In the genomic region with DNA sequence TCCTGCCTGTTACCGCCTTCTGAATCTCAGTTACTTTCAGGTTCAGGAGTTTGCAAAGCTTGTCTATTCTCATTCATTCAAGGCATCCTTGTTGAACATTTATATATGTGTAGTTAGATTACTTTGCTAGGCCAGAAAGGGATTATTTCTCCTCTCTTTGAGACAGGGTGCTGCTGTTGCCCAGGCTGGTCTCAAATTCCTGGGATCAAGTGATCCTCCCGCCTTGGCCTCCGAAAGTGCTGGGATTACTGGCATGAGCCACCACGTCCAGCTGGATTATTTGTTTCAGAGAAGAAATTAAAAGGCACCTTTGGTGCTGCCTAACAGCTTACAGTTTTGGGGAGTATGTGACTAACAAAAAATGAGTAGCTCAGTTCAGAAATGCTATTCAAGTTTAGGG, we compare ENCODE assay signal across 8 cellular contexts. TPM values are rescaled to one million over a fixed set of nuclear protein-coding genes. Genes with fewer than 3 reads are reported as not detected.
A peak's percentile ranks its signal among the peaks of the same experiment; 100 is the strongest.
DNase-seq lines count a peak whose midpoint lies in the region; ATAC-seq, FAIRE-seq and TF ChIP-seq lines count a peak whose summit lies in the region.

No MANE protein-coding gene starts in this region.

- intact Hi-C loops in thyroid gland (cut with DNase I): loop anchor here (10.0 kb wide), 1 partner anchor 70 kb away; the partner anchor contains the start of gene FNTB

- FAIRE-seq in GM19239 (lab: Jason Lieb, UNC): no peak

- peaks cover 12% of the 10 kb centered on the region for H3K27me3 Mint-ChIP-seq in activated CD8-positive, alpha-beta memory T cell treated with anti-CD3 and anti-CD28 coated beads, Interleukin-2, amount 10 ng/mL, durations not matched to agents 7 days and 5 days

- peaks cover 11 to 27% (median 15%) of the 10 kb centered on the region in 4 donors for H3K4me1 ChIP-seq in liver (ENCODE audit: control insufficient read depth in 4 of 4, insufficient read depth in 4 of 4, low read length in 3 of 4)
- peaks cover 21 to 32% of the 10 kb centered on the region in 2 donors for H3K4me1 ChIP-seq in thyroid gland

- H3K9ac ChIP-seq in liver (ENCODE audit: low read depth in 1 of 2, low read length in 2 of 2): peak overlapping the region; percentile 80 to 83

- TF ChIP-seq RAD21 in liver (IDR thresholded peaks at IDR 0.05): no peak

- H3K4me1 Mint-ChIP-seq in activated CD8-positive, alpha-beta memory T cell treated with anti-CD3 and anti-CD28 coated beads, Interleukin-2, amount 10 ng/mL, durations not matched to agents 7 days and 5 days: peaks cover 44% of the 10 kb centered on the region

- no peak for DNase-seq in activated CD8-positive, alpha-beta memory T cell treated with anti-CD3 and anti-CD28 coated beads, Interleukin-2, amount 10 ng/mL, durations not matched to agents 7 days and 5 days
- no peak for DNase-seq in activated CD8-positive, alpha-beta memory T cell treated with anti-CD3 and anti-CD28 coated beads, Interleukin-2, amount 50 U/mL, for 4 hours
- DNase-seq in thyroid gland (no peak), GM19239 (ENCODE audit: insufficient read length, low spot score) (no peak), NCI-H146 (lab: John Stamatoyannopoulos, UW) (no peak), hippocampal formation (lab: John Stamatoyannopoulos, UW) (no peak)

- H3K27me3 ChIP-seq in liver (ENCODE audit: control insufficient read depth in 4 of 4, insufficient read depth in 4 of 4, low read length in 3 of 4) (no peaks in the 10 kb centered on the region), thyroid gland (no peaks in the 10 kb centered on the region)

- TF ChIP-seq POLR2A in thyroid gland (IDR thresholded peaks at IDR 0.05): no peak

- WGBS in adipose tissue, 3 donors: 25 to 32% (median 26%) methylated on average over 4 of the region's 4 CpGs
- WGBS in liver: 41% methylated on average over 4 of the region's 4 CpGs
- WGBS in thyroid gland, 2 donors: 31 to 32% methylated on average over 4 of the region's 4 CpGs

- H3K36me3 ChIP-seq in liver (ENCODE audit: control insufficient read depth in 4 of 4, insufficient read depth in 3 of 4, low read depth in 1 of 4, low read length in 3 of 4) (no peaks in the 10 kb centered on the region), thyroid gland (no peaks in the 10 kb centered on the region)

- peak overlapping the region; percentile 78 for H3K4me3 Mint-ChIP-seq in activated CD8-positive, alpha-beta memory T cell treated with anti-CD3 and anti-CD28 coated beads, Interleukin-2, amount 10 ng/mL, durations not matched to agents 7 days and 5 days

- no peak for ATAC-seq in activated CD8-positive, alpha-beta memory T cell treated with anti-CD3 and anti-CD28 coated beads, Interleukin-2, amount 10 ng/mL, durations not matched to agents 7 days and 5 days

- peak overlapping the region; percentile 60 to 96 (median 90) for H3K4me3 ChIP-seq in liver (ENCODE audit: low read depth in 1 of 3, low read length in 3 of 3)
- H3K4me3 ChIP-seq in thyroid gland (replicated peaks in 1 of 3): peak overlapping the region; percentile 27 to 91 (median 91)

- no peaks in the 10 kb centered on the region for H3K9me3 Mint-ChIP-seq in activated CD8-positive, alpha-beta memory T cell treated with anti-CD3 and anti-CD28 coated beads, Interleukin-2, amount 10 ng/mL, durations not matched to agents 7 days and 5 days (ENCODE audit: low read depth)

- peaks cover 26% of the 10 kb centered on the region for H3K36me3 Mint-ChIP-seq in activated CD8-positive, alpha-beta memory T cell treated with anti-CD3 and anti-CD28 coated beads, Interleukin-2, amount 10 ng/mL, durations not matched to agents 7 days and 5 days

- CTCF ChIA-PET in activated CD8-positive, alpha-beta memory T cell treated with anti-CD3 and anti-CD28 coated beads, Interleukin-2, amount 10 ng/mL, durations not matched to agents 7 days and 5 days (lab: Charles Lee): interaction anchor here (0.8 to 2.2 kb wide), 9 partner anchors 10 to 154 kb away, joined by 3 to 13 read pairs (median 4); partner anchors contain the start of gene FNTB

- no peaks in the 10 kb centered on the region for H3K9me3 ChIP-seq in liver (ENCODE audit: control insufficient read depth in 4 of 4, low read length in 3 of 4)
- H3K9me3 ChIP-seq in thyroid gland: no peaks in the 10 kb centered on the region

- TF ChIP-seq CTCF in liver (IDR thresholded peaks at IDR 0.05; ENCODE audit: low read depth, low read length, missing input control): no peak
- TF ChIP-seq CTCF in thyroid gland (IDR thresholded peaks at IDR 0.05): no peak

- H3K27ac ChIP-seq in adipose tissue (ENCODE audit: low read depth, low read length): peak overlapping the region; percentile 93
- H3K27ac ChIP-seq in liver (ENCODE audit: low read depth in 1 of 2, low read length in 2 of 2): peak overlapping the region; percentile 91 to 93
- peak overlapping the region in 2 of 3 donors; percentile 86 to 95 for H3K27ac ChIP-seq in thyroid gland

- H3K27ac Mint-ChIP-seq in activated CD8-positive, alpha-beta memory T cell treated with anti-CD3 and anti-CD28 coated beads, Interleukin-2, amount 10 ng/mL, durations not matched to agents 7 days and 5 days: peak overlapping the region; percentile 91

TF ChIP-seq in liver, 16 proteins besides CTCF, POLR2A, EP300 and RAD21:
- TF ChIP-seq FOXA1 (IDR thresholded peaks at IDR 0.05) (no peak), HNF4A (conservative IDR thresholded peaks at IDR 0.05) (no peak), NR2F2 (IDR thresholded peaks at IDR 0.05) (no peak), YY1 (IDR thresholded peaks at IDR 0.05) (no peak), ZBTB33 (IDR thresholded peaks at IDR 0.05) (no peak), HNF4G (IDR thresholded peaks at IDR 0.05) (no peak)
- TF ChIP-seq, protein P1, sequence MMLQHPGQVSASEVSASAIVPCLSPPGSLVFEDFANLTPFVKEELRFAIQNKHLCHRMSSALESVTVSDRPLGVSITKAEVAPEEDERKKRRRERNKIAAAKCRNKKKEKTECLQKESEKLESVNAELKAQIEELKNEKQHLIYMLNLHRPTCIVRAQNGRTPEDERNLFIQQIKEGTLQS (IDR thresholded peaks at IDR 0.05): no peak

RNA-seq across cellular contexts. Expression of gene CHURC1, which starts 0.8 kb away (rescaled TPM):
- 10 to 100 TPM; 49.3 to 57.9 TPM for total RNA-seq in activated CD8-positive, alpha-beta memory T cell treated with anti-CD3 and anti-CD28 coated beads, Interleukin-2, amount 10 ng/mL, durations not matched to agents 7 days and 5 days
- polyA plus RNA-seq in adipose tissue (10 to 100 TPM; 20.3 to 52.4 (median 46.9) TPM), liver (100 to 1,000 TPM in 1 of 2 donors, 10 to 100 TPM in 1; 21.0 to 174 TPM)
- total RNA-seq in liver (10 to 100 TPM; 18.8 to 48.2 TPM), thyroid gland (10 to 100 TPM; 63.7 to 90.2 (median 71.7) TPM)

RNA-seq across cellular contexts. Expression of gene GPX2, which starts 27.5 kb away (rescaled TPM):
- total RNA-seq in activated CD8-positive, alpha-beta memory T cell treated with anti-CD3 and anti-CD28 coated beads, Interleukin-2, amount 10 ng/mL, durations not matched to agents 7 days and 5 days: not detected
- polyA plus RNA-seq in adipose tissue: 10 to 100 TPM in 1 of 3 donors, 1 to 10 TPM in 2; 2.9 to 24.8 (median 3.3) TPM
- total RNA-seq in liver: 10 to 100 TPM in 1 of 2 donors, 1 to 10 TPM in 1; 6.9 to 38.6 TPM
- 1,000 to 10,000 TPM in 1 of 2 donors, 100 to 1,000 TPM in 1; 611 to 1,067 TPM for polyA plus RNA-seq in liver
- total RNA-seq in thyroid gland: 1 to 10 TPM in 1 of 4 donors, not detected in 3; 4.0 TPM

RNA-seq across cellular contexts. Expression of gene SPTB, which starts 35.3 kb away (rescaled TPM):
- total RNA-seq in activated CD8-positive, alpha-beta memory T cell treated with anti-CD3 and anti-CD28 coated beads, Interleukin-2, amount 10 ng/mL, durations not matched to agents 7 days and 5 days: not detected
- polyA plus RNA-seq in adipose tissue (1 to 10 TPM; 1.1 to 3.0 (median 2.5) TPM), liver (under 1 TPM; 0.12 to 0.18 TPM)
- total RNA-seq in liver (100 to 1,000 TPM in 1 of 2 donors, under 1 TPM in 1; 0.33 to 332 TPM), thyroid gland (1 to 10 TPM in 1 of 4 donors, under 1 TPM in 3; 0.33 to 1.9 (median 0.61) TPM)

RNA-seq across cellular contexts. Expression of gene RAB15, which starts 57.1 kb away (rescaled TPM):
- 1 to 10 TPM; 2.1 to 2.3 TPM for total RNA-seq in activated CD8-positive, alpha-beta memory T cell treated with anti-CD3 and anti-CD28 coated beads, Interleukin-2, amount 10 ng/mL, durations not matched to agents 7 days and 5 days
- polyA plus RNA-seq in adipose tissue (1 to 10 TPM; 1.8 to 6.5 (median 4.0) TPM), liver (10 to 100 TPM in 1 of 2 donors, 1 to 10 TPM in 1; 5.5 to 16.5 TPM)
- total RNA-seq in liver (10 to 100 TPM in 1 of 2 donors, 1 to 10 TPM in 1; 5.7 to 18.0 TPM), thyroid gland (10 to 100 TPM in 1 of 4 donors, 1 to 10 TPM in 3; 6.0 to 12.7 (median 6.3) TPM)
